Comparison of ENCODE assay signal across 18 cellular contexts in genomic region chr13:107964356-107964755, GRCh38.
DNase-seq lines count a peak whose midpoint lies in the region; ATAC-seq lines count a peak whose summit lies in the region.
"Had no signal": no experiment of that assay in that cellular context is flagged by ENCODE, and none has a peak within 500 bp of the region (broad histone marks: within the 10 kb centered on the region; RNA-seq: fewer than 3 reads in every experiment).

No MANE protein-coding gene starts in this region.

- in situ Hi-C loops in G401 (cut with HindIII; ENCODE audit: low sequenced_read_pairs), result no loop called here

- DNase-seq in COLO668 (lab: John Stamatoyannopoulos, UW; ENCODE audit: unreplicated experiment), result peak; percentile 54
- DNase-seq in NCI-H1105 (lab: John Stamatoyannopoulos, UW), result peak; percentile 99
- peak; percentile 46 for DNase-seq in NCI-H2196 (lab: John Stamatoyannopoulos, UW; ENCODE audit: unreplicated experiment)
- DNase-seq in SHP77 (lab: John Stamatoyannopoulos, UW), result peak; percentile 99
- no peak for DNase-seq in NOMO-1 treated with DMSO at 0.1 percent for 48 hours (lab: John Stamatoyannopoulos, UW; ENCODE audit: unreplicated experiment)
- DNase-seq in G401 (ENCODE audit: low spot score), result no peak
- no peak for DNase-seq in SW 1271 (lab: John Stamatoyannopoulos, UW)
- DNase-seq: ACHN; activated CD8-positive, alpha-beta T cell treated with anti-CD3 and anti-CD28 coated beads for 36 hours; activated naive CD8-positive, alpha-beta T cell treated with anti-CD3 and anti-CD28 coated beads, Interleukin-2, amount 10 ng/mL, durations not matched to agents 7 days and 5 days; activated T-cell treated with anti-CD3 and anti-CD28 coated beads, Interleukin-2, amount 50 U/mL, for 4 hours; CD4-positive, CD25-positive, alpha-beta regulatory T cell; dorsolateral prefrontal cortex; left lung; stomach; T-helper 1 cell had no signal

- ATAC-seq in GM21528 (IDR thresholded peaks at IDR 0.05; ENCODE audit: low FRiP score, unreplicated experiment), result no peak
- ATAC-seq: activated CD8-positive, alpha-beta T cell treated with anti-CD3 and anti-CD28 coated beads for 36 hours; activated T-cell treated with anti-CD3 and anti-CD28 coated beads, Interleukin-2, amount 50 U/mL, for 4 hours; left lung; sciatic nerve had no signal

Comparison
In these comparisons a context has a peak if more than half of its experiments do, and no peak if none do; other contexts are left out.
1. DNase-seq: peak in COLO668 (single experiment), NCI-H1105 (single experiment), NCI-H2196 (single experiment) and SHP77 (2 of 2); none in NOMO-1 treated with DMSO at 0.1 percent for 48 hours (single experiment), G401 (single experiment) and SW 1271 (0 of 2).